In genomic region chr17:15699413-15699924, GRCh38 we compare ENCODE assay signal across 8 cellular contexts. TPM values are rescaled to one million over a fixed set of nuclear protein-coding genes. Genes with fewer than 3 reads are reported as not detected.
DNase-seq lines count a peak whose midpoint lies in the region; ATAC-seq and TF ChIP-seq lines count a peak whose summit lies in the region.
"Not testable (repeated sequence)": the region's sequence is repeated elsewhere in the genome, so short reads cannot be mapped to it uniquely, and the experiment has no call there.

ZNF286A (plus strand) TSS chr17:15699752; CDS start chr17:15700330, 578 bp downstream.

- peak; percentile 53 to 79 for TF ChIP-seq EP300 in tibial nerve (IDR thresholded peaks at IDR 0.05)

- TF ChIP-seq CTCF in GM13977 (IDR thresholded peaks at IDR 0.05; ENCODE audit: extremely low read depth, insufficient read depth, missing control alignments); tibial nerve (IDR thresholded peaks at IDR 0.05): not testable (repeated sequence)

- ATAC-seq in HG02870 (IDR thresholded peaks at IDR 0.05; ENCODE audit: unreplicated experiment) (peak; percentile 94), T-cell (replicated peaks in 1 of 4) (peak; percentile 95 to 98 (median 96))

- peak within 1 kb of the TSS; percentile 52 for H3K4me2 ChIP-seq in trophoblast cell (ENCODE audit: low read length)

- H3K27ac ChIP-seq in trophoblast cell (ENCODE audit: low read depth, low read length): not testable (repeated sequence)
- H3K27ac ChIP-seq in tibial nerve: peak within 1 kb of the TSS; percentile 48 to 71 (median 58)

- H3K36me3 Mint-ChIP-seq in T-cell: peaks cover 12% of the 10 kb centered on the region

- peak; percentile 91 for DNase-seq in GM13977 (ENCODE audit: low spot score)
- peak; percentile 99 for DNase-seq in NCI-H146 (lab: John Stamatoyannopoulos, UW)
- peak; percentile 76 to 95 (median 86) for DNase-seq in T-cell
- DNase-seq in adipocyte (ENCODE audit: low read depth): peak; percentile 100
- peak; percentile 98 for DNase-seq in cardiac septum (ENCODE audit: low spot score)
- DNase-seq in trophoblast cell: peak; percentile 100
- DNase-seq in tibial nerve (ENCODE audit: low spot score in 2 of 2): peak; percentile 95 to 99

- WGBS in trophoblast cell (ENCODE audit: extremely low coverage, insufficient coverage, insufficient read length): no CpG with 5 or more reads among the region's 44 CpGs
- 0% methylated on average over 23 to 33 of the region's 44 CpGs for WGBS in tibial nerve, 2 donors

- H3K4me3 ChIP-seq in adipocyte (ENCODE audit: low read length) (peak within 1 kb of the TSS; percentile 82), trophoblast cell (ENCODE audit: low read depth, low read length) (peak within 1 kb of the TSS; percentile 73), tibial nerve (peak within 1 kb of the TSS; percentile 49 to 67 (median 56))

- peak within 1 kb of the TSS; percentile 23 for H4K12ac ChIP-seq in trophoblast cell (ENCODE audit: low read depth, low read length)

- peak within 1 kb of the TSS; percentile 53 for H3K4ac ChIP-seq in trophoblast cell (ENCODE audit: low read depth, low read length)

- not testable (repeated sequence) for H3K27me3 Mint-ChIP-seq in T-cell

- H3K23ac ChIP-seq in trophoblast cell (ENCODE audit: low read length): not testable (repeated sequence)

- in situ Hi-C loops in GM13977 (cut with MboI; ENCODE audit: low pct_unique_long_range_greater_than_20kb, low sequenced_read_pairs, unreplicated experiment): not testable (repeated sequence)

- peak within 1 kb of the TSS; percentile 33 for H4K91ac ChIP-seq in trophoblast cell (ENCODE audit: low read depth, low read length)

- H3K79me1 ChIP-seq in trophoblast cell (ENCODE audit: low read length): not testable (repeated sequence)

- H3K4me1 Mint-ChIP-seq in T-cell: peaks cover 6 to 19% (median 12%) of the 10 kb centered on the region in 3 donors

- H3K27ac Mint-ChIP-seq in T-cell: peak within 1 kb of the TSS; percentile 87 to 95

- TF ChIP-seq POLR2A in tibial nerve (IDR thresholded peaks at IDR 0.05): peak in 1 of 2 donors; percentile 73

- H3K9me3 Mint-ChIP-seq in T-cell: not testable (repeated sequence)

- not testable (repeated sequence) for H3K9me3 ChIP-seq in adipocyte (ENCODE audit: control insufficient read depth, low read length); trophoblast cell (ENCODE audit: insufficient read depth, low read depth, low read length); tibial nerve

- H3K36me3 ChIP-seq in adipocyte (ENCODE audit: control insufficient read depth, insufficient read depth, low read length, severe bottlenecking); trophoblast cell (ENCODE audit: control insufficient read depth in 1 of 2, insufficient read depth in 2 of 2, low read length in 2 of 2); tibial nerve: not testable (repeated sequence)

- H2BK5ac ChIP-seq in trophoblast cell (ENCODE audit: low read depth, low read length, poor library complexity): peak within 1 kb of the TSS; percentile 16

- H3K27me3 ChIP-seq in adipocyte (replicated peaks; ENCODE audit: control insufficient read depth, insufficient read depth, low read length); trophoblast cell (ENCODE audit: insufficient read depth, low read length); tibial nerve: not testable (repeated sequence)

- peak within 1 kb of the TSS; percentile 81 for H3K9ac ChIP-seq in adipocyte (ENCODE audit: low read length)
- H3K9ac ChIP-seq in trophoblast cell (ENCODE audit: low read length): peak within 1 kb of the TSS; percentile 85

- H3K18ac ChIP-seq in trophoblast cell (ENCODE audit: low read length): not testable (repeated sequence)

- peak within 1 kb of the TSS; percentile 57 for H4K8ac ChIP-seq in trophoblast cell (ENCODE audit: low read depth, low read length)

- H3K4me1 ChIP-seq in adipocyte (ENCODE audit: control insufficient read depth, insufficient read depth, low read length); trophoblast cell (ENCODE audit: control insufficient read depth in 1 of 2, insufficient read depth in 2 of 2, low read length in 2 of 2); tibial nerve: not testable (repeated sequence)

- intact Hi-C loops in cardiac septum (cut with DNase I): not testable (repeated sequence)

- H2AFZ ChIP-seq in trophoblast cell (ENCODE audit: insufficient read depth, low read length, poor library complexity): not testable (repeated sequence)

- H2BK12ac ChIP-seq in trophoblast cell (ENCODE audit: low read length): not testable (repeated sequence)

- H3K14ac ChIP-seq in trophoblast cell (ENCODE audit: low read length): peak within 1 kb of the TSS; percentile 42

- not testable (repeated sequence) for H3K79me2 ChIP-seq in trophoblast cell (ENCODE audit: control insufficient read depth, insufficient read depth, low read length, poor library complexity)

- CTCF ChIA-PET in T-cell (lab: Charles Lee): not testable (repeated sequence)

- not testable (repeated sequence) for H2AK5ac ChIP-seq in trophoblast cell (ENCODE audit: low read length)

- POLR2A ChIA-PET in T-cell (lab: Charles Lee): not testable (repeated sequence)

- peak within 1 kb of the TSS; percentile 92 to 98 (median 92) for H3K4me3 Mint-ChIP-seq in T-cell

- H2BK120ac ChIP-seq in trophoblast cell (ENCODE audit: insufficient read depth, low read length, poor library complexity): not testable (repeated sequence)

RNA-seq across cellular contexts. Expression of gene ZNF286A, which starts in this region (rescaled TPM):
- 10 to 100 TPM; 15.9 to 44.3 (median 26.0) TPM for total RNA-seq in T-cell
- 13.8 TPM for total RNA-seq in cardiac septum
- polyA plus RNA-seq in trophoblast cell (2013): 21.5 and 22.0 TPM in 2 replicates
- total RNA-seq in tibial nerve: 10 to 100 TPM in 3 of 4 donors, 1 to 10 TPM in 1; 7.5 to 47.7 (median 24.0) TPM
